In genomic region chr1:248840946-248841345, GRCh38 we compare ENCODE assay signal across 16 cellular contexts. TPM values are rescaled to one million over a fixed set of nuclear protein-coding genes. Genes with fewer than 3 reads are reported as not detected.
DNase-seq lines count a peak whose midpoint lies in the region; ATAC-seq, FAIRE-seq and TF ChIP-seq lines count a peak whose summit lies in the region.
"Had no signal": no experiment of that assay in that cellular context is flagged by ENCODE, and none has a peak within 500 bp of the region (broad histone marks: within the 10 kb centered on the region; RNA-seq: fewer than 3 reads in every experiment).

No MANE protein-coding gene starts in this region.

- TF ChIP-seq EP300 in K562 (IDR thresholded peaks at IDR 0.05; ENCODE audit: low read length), result no peak

- H3K9me1 ChIP-seq in K562 (ENCODE audit: control insufficient read depth, insufficient read depth, low read length), result no peaks in the 10 kb centered on the region

- intact Hi-C loops in K562 (cut with micrococcal nuclease), result loop anchor here (1.0 kb wide), 1 partner anchor 65 kb away; the partner anchor contains the start of gene PGBD2
- intact Hi-C loops in naive thymus-derived CD4-positive, alpha-beta T cell (cut with micrococcal nuclease), result loop anchor here in 1 of 2 donors (1.0 kb wide), 1 partner anchor 83 kb away; no protein-coding TSS in a partner anchor

- H3K4me3 Mint-ChIP-seq in CD4-positive, CD25-positive, alpha-beta regulatory T cell, result peak overlapping the region in 1 of 4 donors; percentile 62
- no peak overlapping the region; the same call in 1 of the 2 replicates for H3K4me3 Mint-ChIP-seq in HFFc6
- peak overlapping the region in 8 of 10 donors; percentile 23 to 73 (median 54) for H3K4me3 Mint-ChIP-seq in naive thymus-derived CD4-positive, alpha-beta T cell
- H3K4me3 Mint-ChIP-seq: activated CD4-positive, alpha-beta memory T cell treated with anti-CD3 and anti-CD28 coated beads, Interleukin-2, amount 10 ng/mL, durations not matched to agents 7 days and 5 days; GM23338; stimulated activated effector memory CD8-positive, alpha-beta T cell treated with anti-CD3 and anti-CD28 coated beads, Interleukin-12 subunit alpha, Interleukin-12 subunit beta, amount 100 ng/mL, for 72 hours had no signal

- H3K9ac ChIP-seq in K562 (ENCODE audit: insufficient read depth in 1 of 2, low read depth in 2 of 2, low read length in 2 of 2), result peak overlapping the region in 1 of 2 experiments; percentile 30; a peak in 2 of 4 replicates

- POLR2A ChIA-PET in K562 (lab: Yijun Ruan, JAX), result interaction anchor here (0.6 to 1.1 kb wide), 2 partner anchors 15 to 35 kb away, joined by 3 read pairs; partner anchors contain the start of gene SH3BP5L
- POLR2A ChIA-PET in naive thymus-derived CD4-positive, alpha-beta T cell (lab: Charles Lee), result interaction anchor here (0.6 to 8.9 kb wide), 3 partner anchors 14 to 33 kb away, joined by 3 to 121 read pairs (median 6); partner anchors contain the start of gene SH3BP5L

- no peak for TF ChIP-seq RAD21 in K562 (CRISPR knock-in tag; conservative IDR thresholded peaks at IDR 0.05 in 1 of 2, IDR thresholded peaks at IDR 0.05 in 1 of 2)

- no peaks in the 10 kb centered on the region for H4K20me1 ChIP-seq in K562 (replicated peaks; ENCODE audit: control insufficient read depth, insufficient read depth, low read length)

- no peak for FAIRE-seq in K562 (lab: Jason Lieb, UNC)
- FAIRE-seq: endothelial cell of umbilical vein had no signal

- no peak for DNase-seq in CD4-positive, CD25-positive, alpha-beta regulatory T cell
- DNase-seq in HFFc6, result no peak
- DNase-seq in K562 (ENCODE audit: extremely low read depth in 1 of 4, low spot score in 3 of 4), result no peak
- no peak for DNase-seq in naive thymus-derived CD4-positive, alpha-beta T cell
- no peak for DNase-seq in GM20000 (ENCODE audit: low spot score)
- DNase-seq: left lung; NK-92 treated with Interleukin-12 subunit alpha and Interleukin-12 subunit beta, amount 100 ng/mL, for 24 hours; sigmoid colon had no signal

- no peak overlapping the region for H2AFZ ChIP-seq in K562 (ENCODE audit: low read depth, low read length)
- H2AFZ ChIP-seq: GM23338 had no signal

- no peak overlapping the region for H3K27ac ChIP-seq in CD4-positive, CD25-positive, alpha-beta regulatory T cell (ENCODE audit: insufficient read depth, low read length, poor library complexity, severe bottlenecking)
- peak overlapping the region; percentile 8; the same call in 1 of the 3 replicates for H3K27ac ChIP-seq in K562 (ENCODE audit: extremely low read depth, low read depth, low read length)
- no peak overlapping the region for H3K27ac ChIP-seq in naive thymus-derived CD4-positive, alpha-beta T cell (ENCODE audit: low read depth, low read length)

- no peaks in the 10 kb centered on the region for H3K27me3 Mint-ChIP-seq in CD4-positive, CD25-positive, alpha-beta regulatory T cell
- no peaks in the 10 kb centered on the region; the same call in 1 of the 2 replicates for H3K27me3 Mint-ChIP-seq in HFFc6 (ENCODE audit: insufficient read depth)
- H3K27me3 Mint-ChIP-seq in naive thymus-derived CD4-positive, alpha-beta T cell, result no peaks in the 10 kb centered on the region
- H3K27me3 Mint-ChIP-seq: activated CD4-positive, alpha-beta memory T cell treated with anti-CD3 and anti-CD28 coated beads, Interleukin-2, amount 10 ng/mL, durations not matched to agents 7 days and 5 days had no signal

- peaks cover 64% of the 10 kb centered on the region for H3K79me2 ChIP-seq in K562 (ENCODE audit: control insufficient read depth, insufficient read depth, low read length)

- H3K9me3 Mint-ChIP-seq in CD4-positive, CD25-positive, alpha-beta regulatory T cell, result no peaks in the 10 kb centered on the region
- H3K9me3 Mint-ChIP-seq in HFFc6, result no peaks in the 10 kb centered on the region
- H3K9me3 Mint-ChIP-seq in naive thymus-derived CD4-positive, alpha-beta T cell, result no peaks in the 10 kb centered on the region
- H3K9me3 Mint-ChIP-seq: activated CD4-positive, alpha-beta memory T cell treated with anti-CD3 and anti-CD28 coated beads, Interleukin-2, amount 10 ng/mL, durations not matched to agents 7 days and 5 days; GM23338; stimulated activated effector memory CD8-positive, alpha-beta T cell treated with anti-CD3 and anti-CD28 coated beads, Interleukin-12 subunit alpha, Interleukin-12 subunit beta, amount 100 ng/mL, for 72 hours had no signal

- in situ Hi-C loops in K562 (cut with MboI), result no loop called here

- no peak overlapping the region for H3K4me3 ChIP-seq in CD4-positive, CD25-positive, alpha-beta regulatory T cell (ENCODE audit: low read depth, low read length)
- H3K4me3 ChIP-seq in K562, result no peak overlapping the region
- H3K4me3 ChIP-seq in naive thymus-derived CD4-positive, alpha-beta T cell (ENCODE audit: low read length), result no peak overlapping the region
- H3K4me3 ChIP-seq: GM23338, left lung, sigmoid colon had no signal

- H3K9me3 ChIP-seq in CD4-positive, CD25-positive, alpha-beta regulatory T cell (ENCODE audit: control insufficient read depth in 2 of 2, low read length in 2 of 2), result no peaks in the 10 kb centered on the region
- no peaks in the 10 kb centered on the region for H3K9me3 ChIP-seq in K562 (replicated peaks; ENCODE audit: control insufficient read depth, insufficient read depth, low read depth, low read length)
- no peaks in the 10 kb centered on the region for H3K9me3 ChIP-seq in naive thymus-derived CD4-positive, alpha-beta T cell (ENCODE audit: control insufficient read depth in 2 of 3, low read length in 3 of 3)
- H3K9me3 ChIP-seq: left lung, sigmoid colon had no signal

- no peaks in the 10 kb centered on the region for H3K27me3 ChIP-seq in CD4-positive, CD25-positive, alpha-beta regulatory T cell (ENCODE audit: control insufficient read depth, insufficient read depth, low read length)
- H3K27me3 ChIP-seq in K562 (ENCODE audit: control insufficient read depth in 2 of 2, insufficient read depth in 2 of 2, low read length in 2 of 2), result no peaks in the 10 kb centered on the region
- H3K27me3 ChIP-seq in naive thymus-derived CD4-positive, alpha-beta T cell (ENCODE audit: control insufficient read depth in 2 of 2, insufficient read depth in 2 of 2, low read length in 2 of 2), result no peaks in the 10 kb centered on the region
- H3K27me3 ChIP-seq: left lung, sigmoid colon had no signal

- TF ChIP-seq CTCF in HFFc6 (IDR thresholded peaks at IDR 0.05) (no peak), K562 (IDR thresholded peaks at IDR 0.05 in 2 of 3, conservative IDR thresholded peaks at IDR 0.05 in 1 of 3; ENCODE audit: insufficient read depth in 2 of 3, low read depth in 1 of 3, low read length in 3 of 3) (no peak), GM20000 (IDR thresholded peaks at IDR 0.05; ENCODE audit: extremely low read depth, missing control alignments) (no peak)

- H3K36me3 ChIP-seq in CD4-positive, CD25-positive, alpha-beta regulatory T cell (ENCODE audit: control insufficient read depth, insufficient read depth, low read length), result peaks cover 16% of the 10 kb centered on the region
- H3K36me3 ChIP-seq in K562 (ENCODE audit: control insufficient read depth, insufficient read depth, low read length), result peaks cover 40% of the 10 kb centered on the region
- peaks cover 0 to 29% (median 6%) of the 10 kb centered on the region in 3 experiments for H3K36me3 ChIP-seq in naive thymus-derived CD4-positive, alpha-beta T cell (ENCODE audit: control insufficient read depth in 2 of 3, insufficient read depth in 3 of 3, low read length in 3 of 3)

- peak overlapping the region; percentile 99 for H3K4me2 ChIP-seq in K562 (ENCODE audit: insufficient read depth, low read length)
- H3K4me2 ChIP-seq: GM23338 had no signal

- ATAC-seq in CD4-positive, CD25-positive, alpha-beta regulatory T cell (ENCODE audit: low read depth in 2 of 2), result no peak
- ATAC-seq in K562 (no peak), HG02884 (IDR thresholded peaks at IDR 0.05; ENCODE audit: unreplicated experiment) (no peak), GM19328 (IDR thresholded peaks at IDR 0.05; ENCODE audit: unreplicated experiment) (no peak), HG02938 (IDR thresholded peaks at IDR 0.05; ENCODE audit: unreplicated experiment) (no peak)
- no peak for ATAC-seq in naive thymus-derived CD4-positive, alpha-beta T cell
- ATAC-seq: GM23338; left lung; Right ventricle myocardium inferior; stimulated activated effector memory CD8-positive, alpha-beta T cell treated with anti-CD3 and anti-CD28 coated beads, Interleukin-12 subunit alpha, Interleukin-12 subunit beta, amount 100 ng/mL, for 72 hours had no signal

- H3K36me3 Mint-ChIP-seq in CD4-positive, CD25-positive, alpha-beta regulatory T cell, result peaks cover 7% of the 10 kb centered on the region
- no peaks in the 10 kb centered on the region for H3K36me3 Mint-ChIP-seq in HFFc6 (ENCODE audit: low read depth)
- H3K36me3 Mint-ChIP-seq in naive thymus-derived CD4-positive, alpha-beta T cell, result peaks cover 0 to 7% (median 4%) of the 10 kb centered on the region in 5 donors

- CTCF ChIA-PET in K562 (lab: Yijun Ruan, JAX; ENCODE audit: low intra/inter-chr PET ratio), result interaction anchor here (0.7 to 0.9 kb wide), 2 partner anchors 66 to 84 kb away, joined by 3 to 4 read pairs; no protein-coding TSS in a partner anchor
- CTCF ChIA-PET in naive thymus-derived CD4-positive, alpha-beta T cell (lab: Charles Lee), result interaction anchor here (1.2 to 2.0 kb wide), 3 partner anchors 11 to 18 kb away, joined by 3 to 8 read pairs (median 7); partner anchors contain the start of gene ZNF692

- WGBS in K562 (ENCODE audit: insufficient coverage, low coverage, missing lambda C conversion rate), result 92% methylated on average over 4 of the region's 4 CpGs

- peaks cover 7 to 34% (median 20%) of the 10 kb centered on the region in 4 donors for H3K4me1 Mint-ChIP-seq in CD4-positive, CD25-positive, alpha-beta regulatory T cell
- H3K4me1 Mint-ChIP-seq in HFFc6 (ENCODE audit: low read depth), result peaks cover 25% of the 10 kb centered on the region
- H3K4me1 Mint-ChIP-seq in naive thymus-derived CD4-positive, alpha-beta T cell, result peaks cover 19 to 38% (median 31%) of the 10 kb centered on the region in 7 donors

- peaks cover 16% of the 10 kb centered on the region for H3K4me1 ChIP-seq in CD4-positive, CD25-positive, alpha-beta regulatory T cell (ENCODE audit: control insufficient read depth, insufficient read depth, low read length, poor library complexity, severe bottlenecking)
- peaks cover 30 to 40% of the 10 kb centered on the region in 2 experiments for H3K4me1 ChIP-seq in K562 (replicated peaks in 1 of 2; ENCODE audit: control insufficient read depth in 2 of 2, insufficient read depth in 2 of 2, low read length in 2 of 2)
- H3K4me1 ChIP-seq in naive thymus-derived CD4-positive, alpha-beta T cell (ENCODE audit: control insufficient read depth in 2 of 2, insufficient read depth in 2 of 2, low read length in 2 of 2), result peaks cover 13 to 15% of the 10 kb centered on the region in 2 donors

- H3K27ac Mint-ChIP-seq in CD4-positive, CD25-positive, alpha-beta regulatory T cell, result peak overlapping the region in 2 of 3 donors; percentile 46 to 71
- peak overlapping the region; percentile 83; the same call in 1 of the 2 replicates for H3K27ac Mint-ChIP-seq in HFFc6
- peak overlapping the region in 6 of 9 donors; percentile 0 to 82 (median 56) for H3K27ac Mint-ChIP-seq in naive thymus-derived CD4-positive, alpha-beta T cell
- H3K27ac Mint-ChIP-seq: GM23338 had no signal

- no TSS peak for BruUV-seq in K562 (replicated peaks; lab: Mats Ljungman, UMichigan)

- no peak for TF ChIP-seq POLR2A in K562 (conservative IDR thresholded peaks at IDR 0.05)

RNA-seq across cellular contexts. Expression of gene ZNF672, which starts 2.9 kb away (rescaled TPM):
- total RNA-seq in CD4-positive, CD25-positive, alpha-beta regulatory T cell, result 39.1 TPM
- polyA plus RNA-seq in CD4-positive, CD25-positive, alpha-beta regulatory T cell, result 10 to 100 TPM; 24.8 to 33.3 (median 27.5) TPM
- 10 to 100 TPM; 13.8 to 20.8 (median 17.6) TPM for total RNA-seq in HFFc6 (2021; fragmentation: NEBNext Ultra II Directional; extraction: Animal tissue kit (Norgen Biotek cat#: 25700))
- 34.4 and 79.5 TPM in 2 replicates for total RNA-seq in K562 (2011; cell fraction: chromatin; rRNA removed; ENCODE audit: low replicate concordance)
- 65.9 and 72.4 TPM in 2 replicates for total RNA-seq in K562 (2011; cell fraction: nucleolus; rRNA removed)
- 48.4 and 53.1 TPM in 2 replicates for total RNA-seq in K562 (2011; cell fraction: nucleoplasm; rRNA removed)
- total RNA-seq in K562 (2014; rRNA removed) (40.0 and 54.3 TPM in 2 replicates), K562 (2014; rRNA removed; fragmentation: Illumina TruSeq; extraction: Trizol) (11.9 and 12.3 TPM in 2 replicates), K562 (2015; rRNA removed; fragmentation: Illumina TruSeq; extraction: Trizol) (18.7 and 18.9 TPM in 2 replicates), K562 (2021) (57.9 and 61.2 TPM in 2 replicates)
- polyA plus RNA-seq in K562 (2011; rRNA removed) (50.6 and 51.5 TPM in 2 replicates), K562 (2014; fragmentation: Illumina TruSeq; extraction: Trizol) (20.3 and 24.1 TPM in 2 replicates), K562 (2014; fragmentation: Nextera tagmentation; extraction: Ambion mirVana) (1 to 10 TPM; 1.9 to 3.1 TPM), K562 (2014; rRNA removed) (39.9 and 40.8 TPM in 2 replicates)
- 71.7 and 126 TPM in 2 replicates for polyA plus RNA-seq in K562 (2011; cell fraction: cytosol; rRNA removed)
- 54.1 and 88.1 TPM in 2 replicates for polyA plus RNA-seq in K562 (2011; cell fraction: nucleus; rRNA removed)
- polyA plus RNA-seq in K562 (2012), result 32.4 and 38.9 TPM in 2 replicates
- 34.0 and 51.2 TPM in 2 replicates for polyA minus RNA-seq in K562 (2011; rRNA and poly(A)+ RNA removed)
- 40.2 and 43.1 TPM in 2 replicates for polyA minus RNA-seq in K562 (2011; cell fraction: cytosol; rRNA and poly(A)+ RNA removed)
- polyA minus RNA-seq in K562 (2011; cell fraction: nucleus; rRNA and poly(A)+ RNA removed), result 39.4 and 43.4 TPM in 2 replicates
- 10 to 100 TPM; 28.7 to 49.8 (median 42.7) TPM for total RNA-seq in naive thymus-derived CD4-positive, alpha-beta T cell
- polyA plus RNA-seq in naive thymus-derived CD4-positive, alpha-beta T cell, result 10 to 100 TPM; 16.6 to 33.7 TPM

RNA-seq across cellular contexts. Expression of gene SH3BP5L, which starts 15.2 kb away (rescaled TPM):
- 18.3 TPM for total RNA-seq in CD4-positive, CD25-positive, alpha-beta regulatory T cell
- 1 to 10 TPM; 2.2 to 6.5 (median 4.5) TPM for polyA plus RNA-seq in CD4-positive, CD25-positive, alpha-beta regulatory T cell
- 10 to 100 TPM; 29.8 to 42.1 (median 32.2) TPM for total RNA-seq in HFFc6 (2021; fragmentation: NEBNext Ultra II Directional; extraction: Animal tissue kit (Norgen Biotek cat#: 25700))
- 51.2 and 69.6 TPM in 2 replicates for total RNA-seq in K562 (2011; cell fraction: chromatin; rRNA removed; ENCODE audit: low replicate concordance)
- 41.5 and 45.0 TPM in 2 replicates for total RNA-seq in K562 (2011; cell fraction: nucleolus; rRNA removed)
- 64.2 and 69.8 TPM in 2 replicates for total RNA-seq in K562 (2011; cell fraction: nucleoplasm; rRNA removed)
- 22.0 and 22.5 TPM in 2 replicates for total RNA-seq in K562 (2014; rRNA removed)
- total RNA-seq in K562 (2014; rRNA removed; fragmentation: Illumina TruSeq; extraction: Trizol), result 9.3 and 10.3 TPM in 2 replicates
- 15.4 and 15.8 TPM in 2 replicates for total RNA-seq in K562 (2015; rRNA removed; fragmentation: Illumina TruSeq; extraction: Trizol)
- 21.2 and 26.5 TPM in 2 replicates for total RNA-seq in K562 (2021)
- 16.1 and 20.2 TPM in 2 replicates for polyA plus RNA-seq in K562 (2011; rRNA removed)
- 23.0 and 29.3 TPM in 2 replicates for polyA plus RNA-seq in K562 (2011; cell fraction: cytosol; rRNA removed)
- 59.0 and 59.2 TPM in 2 replicates for polyA plus RNA-seq in K562 (2011; cell fraction: nucleus; rRNA removed)
- 15.5 and 18.3 TPM in 2 replicates for polyA plus RNA-seq in K562 (2012)
- 15.7 and 20.2 TPM in 2 replicates for polyA plus RNA-seq in K562 (2014; fragmentation: Illumina TruSeq; extraction: Trizol)
- polyA plus RNA-seq in K562 (2014; fragmentation: Nextera tagmentation; extraction: Ambion mirVana), result 1 to 10 TPM; 1.9 to 2.7 TPM
- 18.8 and 20.7 TPM in 2 replicates for polyA plus RNA-seq in K562 (2014; rRNA removed)
- 17.2 and 18.0 TPM in 2 replicates for polyA minus RNA-seq in K562 (2011; rRNA and poly(A)+ RNA removed)
- 9.8 and 10.9 TPM in 2 replicates for polyA minus RNA-seq in K562 (2011; cell fraction: cytosol; rRNA and poly(A)+ RNA removed)
- polyA minus RNA-seq in K562 (2011; cell fraction: nucleus; rRNA and poly(A)+ RNA removed), result 22.5 and 28.8 TPM in 2 replicates
- 10 to 100 TPM; 22.5 to 51.1 (median 33.3) TPM for total RNA-seq in naive thymus-derived CD4-positive, alpha-beta T cell
- 1 to 10 TPM; 4.4 to 7.3 TPM for polyA plus RNA-seq in naive thymus-derived CD4-positive, alpha-beta T cell

RNA-seq across cellular contexts. Expression of gene ZNF692, which starts 17.9 kb away (rescaled TPM):
- total RNA-seq in CD4-positive, CD25-positive, alpha-beta regulatory T cell, result 50.6 TPM
- 1 to 10 TPM; 6.0 to 9.8 (median 7.2) TPM for polyA plus RNA-seq in CD4-positive, CD25-positive, alpha-beta regulatory T cell
- 10 to 100 TPM; 18.4 to 28.9 (median 21.1) TPM for total RNA-seq in HFFc6 (2021; fragmentation: NEBNext Ultra II Directional; extraction: Animal tissue kit (Norgen Biotek cat#: 25700))
- 236 and 421 TPM in 2 replicates for total RNA-seq in K562 (2011; cell fraction: chromatin; rRNA removed; ENCODE audit: low replicate concordance)
- total RNA-seq in K562 (2011; cell fraction: nucleolus; rRNA removed), result 304 and 320 TPM in 2 replicates
- 263 and 277 TPM in 2 replicates for total RNA-seq in K562 (2011; cell fraction: nucleoplasm; rRNA removed)
- 55.9 and 63.3 TPM in 2 replicates for total RNA-seq in K562 (2014; rRNA removed)
- 20.5 and 27.3 TPM in 2 replicates for total RNA-seq in K562 (2014; rRNA removed; fragmentation: Illumina TruSeq; extraction: Trizol)
- total RNA-seq in K562 (2015; rRNA removed; fragmentation: Illumina TruSeq; extraction: Trizol), result 40.1 and 43.3 TPM in 2 replicates
- total RNA-seq in K562 (2021), result 62.9 and 73.7 TPM in 2 replicates
- polyA plus RNA-seq in K562 (2011; rRNA removed), result 84.9 and 129 TPM in 2 replicates
- polyA plus RNA-seq in K562 (2011; cell fraction: cytosol; rRNA removed), result 100 and 109 TPM in 2 replicates
- 1,169 and 1,324 TPM in 2 replicates for polyA plus RNA-seq in K562 (2011; cell fraction: nucleus; rRNA removed)
- 58.7 and 101 TPM in 2 replicates for polyA plus RNA-seq in K562 (2012)
- polyA plus RNA-seq in K562 (2014; fragmentation: Illumina TruSeq; extraction: Trizol), result 59.9 and 69.6 TPM in 2 replicates
- 10 to 100 TPM in 1 of 2 experiments, 1 to 10 TPM in 1; 8.4 to 10.5 TPM for polyA plus RNA-seq in K562 (2014; fragmentation: Nextera tagmentation; extraction: Ambion mirVana)
- polyA plus RNA-seq in K562 (2014; rRNA removed), result 141 and 143 TPM in 2 replicates
- polyA minus RNA-seq in K562 (2011; rRNA and poly(A)+ RNA removed), result 26.6 and 29.0 TPM in 2 replicates
- polyA minus RNA-seq in K562 (2011; cell fraction: cytosol; rRNA and poly(A)+ RNA removed), result 9.8 and 20.9 TPM in 2 replicates
- 114 and 127 TPM in 2 replicates for polyA minus RNA-seq in K562 (2011; cell fraction: nucleus; rRNA and poly(A)+ RNA removed)
- 10 to 100 TPM; 44.5 to 87.5 (median 68.0) TPM for total RNA-seq in naive thymus-derived CD4-positive, alpha-beta T cell
- 10 to 100 TPM in 1 of 2 donors, 1 to 10 TPM in 1; 7.6 to 13.7 TPM for polyA plus RNA-seq in naive thymus-derived CD4-positive, alpha-beta T cell
